Comparison of ENCODE assay signal across 8 cellular contexts in the genomic region with DNA sequence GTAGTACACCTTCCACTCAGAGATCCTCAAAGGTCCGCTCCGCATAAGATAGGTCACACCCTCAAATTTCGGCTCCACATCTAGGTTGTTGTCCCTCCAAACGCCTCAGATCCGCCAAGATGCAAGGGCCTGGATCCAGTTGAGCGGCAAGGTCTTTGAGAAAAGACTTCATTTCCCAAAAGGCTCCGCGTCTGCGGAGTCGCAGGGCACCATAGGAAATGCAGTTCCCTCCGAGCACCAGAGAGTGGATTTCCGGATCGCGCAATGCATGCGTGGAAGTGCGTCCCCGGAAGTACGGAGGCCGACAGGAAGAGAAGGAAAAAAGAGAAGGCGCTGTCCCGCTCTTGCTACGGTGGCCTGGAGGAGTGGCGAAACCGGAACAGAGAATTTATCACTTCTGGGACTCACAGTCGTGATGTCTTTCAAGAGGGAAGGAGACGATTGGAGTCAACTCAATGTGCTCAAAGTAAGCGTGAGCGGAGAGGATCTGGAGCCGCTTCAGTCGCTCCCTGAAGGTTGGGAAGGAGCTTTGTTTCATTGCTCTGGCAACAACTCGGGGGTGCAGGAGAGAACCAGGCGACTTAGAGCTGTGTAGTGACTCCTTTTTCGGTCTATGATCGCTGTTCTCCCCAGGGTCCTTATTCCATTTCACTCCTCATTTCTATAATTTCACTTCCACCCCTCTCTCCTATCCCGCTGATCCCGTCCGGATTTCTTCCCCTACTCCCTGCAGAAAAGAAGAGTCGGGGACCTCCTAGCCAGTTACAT. TPM values are rescaled to one million over a fixed set of nuclear protein-coding genes. Genes with fewer than 3 reads are reported as not detected.
DNase-seq lines count a peak whose midpoint lies in the region; ATAC-seq, FAIRE-seq and TF ChIP-seq lines count a peak whose summit lies in the region.

A gene with protein sequence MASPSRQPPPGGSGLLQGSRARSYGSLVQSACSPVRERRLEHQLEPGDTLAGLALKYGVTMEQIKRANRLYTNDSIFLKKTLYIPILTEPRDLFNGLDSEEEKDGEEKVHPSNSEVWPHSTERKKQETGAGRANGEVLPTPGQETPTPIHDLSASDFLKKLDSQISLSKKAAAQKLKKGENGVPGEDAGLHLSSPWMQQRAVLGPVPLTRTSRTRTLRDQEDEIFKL (minus strand): TSS at position 165 of the 768 bp plus-strand sequence. CDS start 644 bp downstream, outside the sequence.
A gene with protein sequence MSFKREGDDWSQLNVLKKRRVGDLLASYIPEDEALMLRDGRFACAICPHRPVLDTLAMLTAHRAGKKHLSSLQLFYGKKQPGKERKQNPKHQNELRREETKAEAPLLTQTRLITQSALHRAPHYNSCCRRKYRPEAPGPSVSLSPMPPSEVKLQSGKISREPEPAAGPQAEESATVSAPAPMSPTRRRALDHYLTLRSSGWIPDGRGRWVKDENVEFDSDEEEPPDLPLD (plus strand): TSS at position 407 of the 768 bp plus-strand sequence. CDS start 9 bp downstream, at position 416.

- peak within 1 kb of the TSS; percentile 89 for H3K4me3 ChIP-seq in BE2C (ENCODE audit: low read depth, low read length)

- DNase-seq in BE2C (peak; percentile 95), GM19239 (ENCODE audit: insufficient read length, low spot score) (peak; percentile 86), NCI-H524 (lab: John Stamatoyannopoulos, UW) (peak; percentile 95 to 98), kidney glomerular epithelial cell (lab: John Stamatoyannopoulos, UW) (peak; percentile 98)
- DNase-seq in activated CD4-positive, alpha-beta T cell treated with anti-CD3 and anti-CD28 coated beads for 4 hours = peak; percentile 94
- peak; percentile 95 for DNase-seq in stimulated activated CD4-positive, alpha-beta T cell treated with anti-CD3 and anti-CD28 coated beads, Interleukin-15, amount 100 ng/mL, for 48 hours (ENCODE audit: low read depth in 2 of 2)

- ATAC-seq in HG03442 (IDR thresholded peaks at IDR 0.05; ENCODE audit: unreplicated experiment) = peak; percentile 87

- no peaks in the 10 kb centered on the region; the same call in 1 of the 2 replicates for H3K4me1 ChIP-seq in BE2C

- H3K36me3 ChIP-seq in BE2C = peaks cover 19% of the 10 kb centered on the region

- H3K9me3 ChIP-seq in BE2C = no peaks in the 10 kb centered on the region

- peak within 1 kb of the TSS; percentile 92 for H3K27ac ChIP-seq in cingulate gyrus (ENCODE audit: low read depth, low read length)

- peak; percentile 99 for FAIRE-seq in GM19239 (lab: Jason Lieb, UNC)

- TF ChIP-seq CTCF in BE2C (IDR thresholded peaks at IDR 0.05; ENCODE audit: low read depth, low read length) = no peak

- no peaks in the 10 kb centered on the region for H3K27me3 ChIP-seq in BE2C

RNA-seq across cellular contexts. Expression of the first gene that starts in this region (rescaled TPM):
- 56.2 TPM for polyA plus RNA-seq in BE2C (2012; ENCODE audit: insufficient read depth, insufficient read length, low read depth)

RNA-seq across cellular contexts. Expression of the second gene that starts in this region (rescaled TPM):
- polyA plus RNA-seq in BE2C (2012; ENCODE audit: insufficient read depth, insufficient read length, low read depth) = 160 TPM

Comparison
In these comparisons a context has a peak if more than half of its experiments do, and no peak if none do; other contexts are left out.
1. Peak in every context shown above with its lines: DNase-seq, ATAC-seq, H3K4me3 ChIP-seq and H3K27ac ChIP-seq.